ENCODE assay signal across 8 cellular contexts in the genomic region with DNA sequence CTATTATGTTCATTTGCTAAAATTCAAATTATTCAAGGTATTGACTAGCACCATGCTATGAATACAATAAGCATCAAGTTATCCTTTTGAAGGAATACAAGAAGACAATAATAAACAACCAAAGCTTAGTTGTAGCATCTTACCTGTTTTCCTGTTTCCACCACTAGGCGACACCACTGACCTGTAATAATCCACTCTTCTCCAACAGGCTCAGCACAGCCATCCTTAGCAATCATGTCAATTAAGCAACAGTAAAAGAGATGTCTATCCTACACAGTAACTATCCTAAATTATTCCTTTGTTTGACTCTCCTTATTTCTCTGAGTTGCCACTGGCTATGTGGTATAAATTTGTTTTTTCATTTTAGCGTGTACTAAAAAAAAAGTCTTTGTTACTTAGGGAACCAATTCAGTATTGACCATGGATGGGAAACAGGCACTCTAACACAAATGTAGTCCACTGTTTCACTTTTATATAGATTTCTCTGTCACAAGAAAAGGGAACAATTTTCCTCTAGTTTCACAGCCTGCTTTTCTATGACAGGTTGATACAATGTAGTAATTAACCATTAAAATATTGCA. TPM values are rescaled to one million over a fixed set of nuclear protein-coding genes. Genes with fewer than 3 reads are reported as not detected.
DNase-seq lines count a peak whose midpoint lies in the region; ATAC-seq and TF ChIP-seq lines count a peak whose summit lies in the region.

No MANE protein-coding gene starts in this region.

- no peak overlapping the region for H3K27ac Mint-ChIP-seq in activated T-cell treated with anti-CD3 and anti-CD28 coated beads, Interleukin-2, amount 50 U/mL, for 24 hours
- no peak overlapping the region for H3K27ac Mint-ChIP-seq in GM23338

- H2AFZ ChIP-seq in GM23338, result no peak overlapping the region

- no peak overlapping the region for H3K4me2 ChIP-seq in GM23338

- no peak overlapping the region for H3K4me3 ChIP-seq in GM23338

- peaks cover 27% of the 10 kb centered on the region for H3K27me3 Mint-ChIP-seq in activated T-cell treated with anti-CD3 and anti-CD28 coated beads, Interleukin-2, amount 50 U/mL, for 24 hours
- peaks cover 3% of the 10 kb centered on the region for H3K27me3 Mint-ChIP-seq in GM23338 (ENCODE audit: insufficient read depth, low read depth, poor library complexity)

- no peaks in the 10 kb centered on the region for H3K27me3 ChIP-seq in GM23338 (ENCODE audit: insufficient read depth)

- DNase-seq in activated T-cell treated with anti-CD3 and anti-CD28 coated beads for 24 hours (ENCODE audit: low read depth) (peak; percentile 0), GM23338 (ENCODE audit: low spot score) (peak; percentile 76), NAMALWA (ENCODE audit: low spot score) (peak; percentile 63), SW480 (ENCODE audit: low spot score) (peak; percentile 67), fibroblast of the conjunctiva (ENCODE audit: low read depth) (peak; percentile 68), omental fat pad (ENCODE audit: low spot score) (peak; percentile 33), epidermal melanocyte (ENCODE audit: insufficient read length, low spot score) (no peak)
- no peak for DNase-seq in activated T-cell treated with anti-CD3 and anti-CD28 coated beads, Interleukin-2, amount 50 U/mL, for 24 hours

- H3K4me1 Mint-ChIP-seq in activated T-cell treated with anti-CD3 and anti-CD28 coated beads, Interleukin-2, amount 50 U/mL, for 24 hours (ENCODE audit: low read depth), result no peaks in the 10 kb centered on the region
- no peaks in the 10 kb centered on the region for H3K4me1 Mint-ChIP-seq in GM23338

- H3K9me3 Mint-ChIP-seq in activated T-cell treated with anti-CD3 and anti-CD28 coated beads, Interleukin-2, amount 50 U/mL, for 24 hours, result no peaks in the 10 kb centered on the region
- H3K9me3 Mint-ChIP-seq in GM23338, result no peaks in the 10 kb centered on the region

- H3K36me3 ChIP-seq in GM23338 (ENCODE audit: insufficient read depth), result no peaks in the 10 kb centered on the region

- TF ChIP-seq CTCF in GM23338 (conservative IDR thresholded peaks at IDR 0.05; ENCODE audit: low read depth in 2 of 2), result peak; percentile 95 to 97
- peak in 1 of 3 donors; percentile 43 for TF ChIP-seq CTCF in omental fat pad (IDR thresholded peaks at IDR 0.05)

- H3F3A ChIP-seq in GM23338 (replicated peaks; ENCODE audit: low read depth), result no peaks in the 10 kb centered on the region

- H4K20me1 ChIP-seq in GM23338 (replicated peaks; ENCODE audit: insufficient read depth), result no peaks in the 10 kb centered on the region

- no peak overlapping the region for H3K4me3 Mint-ChIP-seq in activated T-cell treated with anti-CD3 and anti-CD28 coated beads, Interleukin-2, amount 50 U/mL, for 24 hours
- no peak overlapping the region for H3K4me3 Mint-ChIP-seq in GM23338

- H3K36me3 Mint-ChIP-seq in activated T-cell treated with anti-CD3 and anti-CD28 coated beads, Interleukin-2, amount 50 U/mL, for 24 hours (ENCODE audit: low read depth), result no peaks in the 10 kb centered on the region
- H3K36me3 Mint-ChIP-seq in GM23338 (ENCODE audit: low read depth), result no peaks in the 10 kb centered on the region

- H3K4me1 ChIP-seq in GM23338 (ENCODE audit: insufficient read depth), result no peaks in the 10 kb centered on the region

- no peak overlapping the region for H3K27ac ChIP-seq in GM23338 (ENCODE audit: low read depth)

- H3K9me2 ChIP-seq in GM23338 (ENCODE audit: insufficient read depth), result no peaks in the 10 kb centered on the region

- ATAC-seq in GM23338 (peak; percentile 89), omental fat pad (ENCODE audit: low FRiP score) (peak; percentile 75)

- H3K79me2 ChIP-seq in GM23338 (replicated peaks; ENCODE audit: insufficient read depth), result no peaks in the 10 kb centered on the region

TF ChIP-seq in GM23338, 12 proteins besides CTCF, POLR2A, EP300 and RAD21:
- TF ChIP-seq, protein P1, sequence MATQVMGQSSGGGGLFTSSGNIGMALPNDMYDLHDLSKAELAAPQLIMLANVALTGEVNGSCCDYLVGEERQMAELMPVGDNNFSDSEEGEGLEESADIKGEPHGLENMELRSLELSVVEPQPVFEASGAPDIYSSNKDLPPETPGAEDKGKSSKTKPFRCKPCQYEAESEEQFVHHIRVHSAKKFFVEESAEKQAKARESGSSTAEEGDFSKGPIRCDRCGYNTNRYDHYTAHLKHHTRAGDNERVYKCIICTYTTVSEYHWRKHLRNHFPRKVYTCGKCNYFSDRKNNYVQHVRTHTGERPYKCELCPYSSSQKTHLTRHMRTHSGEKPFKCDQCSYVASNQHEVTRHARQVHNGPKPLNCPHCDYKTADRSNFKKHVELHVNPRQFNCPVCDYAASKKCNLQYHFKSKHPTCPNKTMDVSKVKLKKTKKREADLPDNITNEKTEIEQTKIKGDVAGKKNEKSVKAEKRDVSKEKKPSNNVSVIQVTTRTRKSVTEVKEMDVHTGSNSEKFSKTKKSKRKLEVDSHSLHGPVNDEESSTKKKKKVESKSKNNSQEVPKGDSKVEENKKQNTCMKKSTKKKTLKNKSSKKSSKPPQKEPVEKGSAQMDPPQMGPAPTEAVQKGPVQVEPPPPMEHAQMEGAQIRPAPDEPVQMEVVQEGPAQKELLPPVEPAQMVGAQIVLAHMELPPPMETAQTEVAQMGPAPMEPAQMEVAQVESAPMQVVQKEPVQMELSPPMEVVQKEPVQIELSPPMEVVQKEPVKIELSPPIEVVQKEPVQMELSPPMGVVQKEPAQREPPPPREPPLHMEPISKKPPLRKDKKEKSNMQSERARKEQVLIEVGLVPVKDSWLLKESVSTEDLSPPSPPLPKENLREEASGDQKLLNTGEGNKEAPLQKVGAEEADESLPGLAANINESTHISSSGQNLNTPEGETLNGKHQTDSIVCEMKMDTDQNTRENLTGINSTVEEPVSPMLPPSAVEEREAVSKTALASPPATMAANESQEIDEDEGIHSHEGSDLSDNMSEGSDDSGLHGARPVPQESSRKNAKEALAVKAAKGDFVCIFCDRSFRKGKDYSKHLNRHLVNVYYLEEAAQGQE (IDR thresholded peaks at IDR 0.05; ENCODE audit: unreplicated experiment), result no peak
- TF ChIP-seq CREB1 (CRISPR knock-in tag; IDR thresholded peaks at IDR 0.05; ENCODE audit: low read depth), result 0 out of 2 replicates have a peak, but pooled peaks have one; percentile 7

RNA-seq across cellular contexts. Expression of a gene that starts 46.2 kb away (rescaled TPM):
- 0.28 TPM in 1 of 2 replicates, not detected in the other for total RNA-seq in GM23338 (2014; rRNA removed; shearing (Covaris generic))
- polyA plus RNA-seq in GM23338 (2016; fragmentation: Nextera tagmentation; extraction: Ambion mirVana), result 0.57 and 0.76 TPM in 2 replicates
- total RNA-seq in omental fat pad, result under 1 TPM in 1 of 4 donors, not detected in 3; 0.84 TPM

Comparison
In these comparisons a context has a peak if more than half of its experiments do, and no peak if none do; other contexts are left out.
1. DNase-seq: peak in activated T-cell treated with anti-CD3 and anti-CD28 coated beads for 24 hours (single experiment), GM23338 (single experiment), NAMALWA (single experiment), SW480 (single experiment), fibroblast of the conjunctiva (single experiment) and omental fat pad (single experiment); none in activated T-cell treated with anti-CD3 and anti-CD28 coated beads, Interleukin-2, amount 50 U/mL, for 24 hours (single experiment) and epidermal melanocyte (single experiment).